ENCODE assay signal across 17 cellular contexts in genomic region chr6:28983838-28984237, GRCh38. TPM values are rescaled to one million over a fixed set of nuclear protein-coding genes. Genes with fewer than 3 reads are reported as not detected.
DNase-seq lines count a peak whose midpoint lies in the region; ATAC-seq and TF ChIP-seq lines count a peak whose summit lies in the region.
"Had no signal": no experiment of that assay in that cellular context is flagged by ENCODE, and none has a peak within 500 bp of the region (broad histone marks: within the 10 kb centered on the region; RNA-seq: fewer than 3 reads in every experiment).

No MANE protein-coding gene starts in this region.

- H3K9me3 ChIP-seq in PC-9 (ENCODE audit: insufficient read depth, low read depth), result no peaks in the 10 kb centered on the region
- no peaks in the 10 kb centered on the region for H3K9me3 ChIP-seq in smooth muscle cell (replicated peaks; ENCODE audit: low read depth)
- H3K9me3 ChIP-seq: body of pancreas, upper lobe of left lung had no signal

- peaks cover 51% of the 10 kb centered on the region for H3K27me3 Mint-ChIP-seq in activated T-cell treated with anti-CD3 and anti-CD28 coated beads, Interleukin-2, amount 50 U/mL, for 72 hours (ENCODE audit: low read depth)
- peaks cover 39% of the 10 kb centered on the region for H3K27me3 Mint-ChIP-seq in activated T-cell treated with anti-CD3 and anti-CD28 coated beads, Interleukin-2, amount 50 U/mL, for 4 hours (ENCODE audit: low read depth)

- peak overlapping the region; percentile 80 to 99 for H3K4me3 Mint-ChIP-seq in activated T-cell treated with anti-CD3 and anti-CD28 coated beads, Interleukin-2, amount 50 U/mL, for 72 hours
- no peak overlapping the region for H3K4me3 Mint-ChIP-seq in activated T-cell treated with anti-CD3 and anti-CD28 coated beads, Interleukin-2, amount 50 U/mL, for 4 hours
- H3K4me3 Mint-ChIP-seq: stimulated activated naive B cell treated with anti-CD40 and anti-IgM and Interleukin-4, amounts not matched to agents 10 μg/mL and 1 μg/mL and 100 μg/mL, for 72 hours had no signal

- H3K36me3 Mint-ChIP-seq in activated T-cell treated with anti-CD3 and anti-CD28 coated beads, Interleukin-2, amount 50 U/mL, for 72 hours (ENCODE audit: insufficient read depth in 2 of 2), result peaks cover 2 to 6% of the 10 kb centered on the region in 2 donors
- H3K36me3 Mint-ChIP-seq in activated T-cell treated with anti-CD3 and anti-CD28 coated beads, Interleukin-2, amount 50 U/mL, for 4 hours (ENCODE audit: insufficient read depth), result no peaks in the 10 kb centered on the region

- H3K79me2 ChIP-seq in PC-9 (ENCODE audit: low read depth) (no peaks in the 10 kb centered on the region), smooth muscle cell (ENCODE audit: low read depth) (no peaks in the 10 kb centered on the region)

- BruUV-seq in PC-9 (replicated peaks; lab: Mats Ljungman, UMichigan), result no TSS peak

- H2AFZ ChIP-seq in PC-9 (no peak overlapping the region), smooth muscle cell (ENCODE audit: low read depth) (no peak overlapping the region)

- TF ChIP-seq CTCF in PC-9 (conservative IDR thresholded peaks at IDR 0.05) (no peak), epithelial cell of esophagus (IDR thresholded peaks at IDR 0.05; ENCODE audit: insufficient read depth, low read depth, low read length, missing control alignments) (no peak), smooth muscle cell (IDR thresholded peaks at IDR 0.05; ENCODE audit: borderline replicate concordance, insufficient read depth, poor library complexity, severe bottlenecking) (no peak)

- ATAC-seq in activated T-cell treated with anti-CD3 and anti-CD28 coated beads, Interleukin-2, amount 50 U/mL, for 72 hours (replicated peaks in 1 of 2), result no peak
- ATAC-seq in activated T-cell treated with anti-CD3 and anti-CD28 coated beads, Interleukin-2, amount 50 U/mL, for 4 hours, result no peak
- ATAC-seq: body of pancreas; stimulated activated naive B cell treated with anti-CD40 and anti-IgM and Interleukin-4, amounts not matched to agents 10 μg/mL and 1 μg/mL and 100 μg/mL, for 72 hours had no signal

- CTCF ChIA-PET in PC-9 (lab: Charles Lee), result no interaction called here

- H3K4me1 ChIP-seq in PC-9 (replicated peaks; ENCODE audit: insufficient read depth), result peaks cover 36% of the 10 kb centered on the region
- peaks cover 7% of the 10 kb centered on the region for H3K4me1 ChIP-seq in smooth muscle cell (ENCODE audit: low read depth)

- in situ Hi-C loops in G401 (cut with HindIII; ENCODE audit: low sequenced_read_pairs), result no loop called here

- no peak overlapping the region for H3K9ac ChIP-seq in smooth muscle cell (ENCODE audit: low read depth)

- POLR2A ChIA-PET in PC-9 (lab: Charles Lee; ENCODE audit: unreplicated experiment), result interaction anchor here (0.6 to 0.8 kb wide), 4 partner anchors 33 to 1634 kb away, joined by 3 to 24 read pairs (median 6); no protein-coding TSS in a partner anchor

- H3K4me1 Mint-ChIP-seq in activated T-cell treated with anti-CD3 and anti-CD28 coated beads, Interleukin-2, amount 50 U/mL, for 72 hours (ENCODE audit: low read depth), result peaks cover 67% of the 10 kb centered on the region
- H3K4me1 Mint-ChIP-seq in activated T-cell treated with anti-CD3 and anti-CD28 coated beads, Interleukin-2, amount 50 U/mL, for 4 hours (ENCODE audit: low read depth), result peaks cover 42% of the 10 kb centered on the region

- H3K4me2 ChIP-seq in PC-9 (0 out of 2 replicates have a peak overlapping the region, but pooled peaks have one; percentile 72), smooth muscle cell (peak overlapping the region; percentile 82)

- H3K9me3 Mint-ChIP-seq in activated T-cell treated with anti-CD3 and anti-CD28 coated beads, Interleukin-2, amount 50 U/mL, for 72 hours, result no peaks in the 10 kb centered on the region
- no peaks in the 10 kb centered on the region for H3K9me3 Mint-ChIP-seq in activated T-cell treated with anti-CD3 and anti-CD28 coated beads, Interleukin-2, amount 50 U/mL, for 4 hours

- H3F3A ChIP-seq in PC-9 (ENCODE audit: insufficient read depth, low read depth) (peaks cover 44% of the 10 kb centered on the region), smooth muscle cell (ENCODE audit: low read depth) (peaks cover 17% of the 10 kb centered on the region)

- H4K20me1 ChIP-seq in PC-9 (ENCODE audit: insufficient read depth) (no peaks in the 10 kb centered on the region), smooth muscle cell (ENCODE audit: low read depth) (no peaks in the 10 kb centered on the region)

- H3K4me3 ChIP-seq in PC-9 (peak overlapping the region; percentile 19; the same call in 1 of the 2 replicates), epithelial cell of esophagus (ENCODE audit: low read length) (peak overlapping the region; percentile 47), smooth muscle cell (peak overlapping the region; percentile 58)
- H3K4me3 ChIP-seq: body of pancreas had no signal

- WGBS in smooth muscle cell (ENCODE audit: low lambda C conversion rate), result 87% methylated on average over 5 of the region's 5 CpGs

- no peak for DNase-seq in activated T-cell treated with anti-CD3 and anti-CD28 coated beads, Interleukin-2, amount 50 U/mL, for 72 hours
- no peak for DNase-seq in activated T-cell treated with anti-CD3 and anti-CD28 coated beads, Interleukin-2, amount 50 U/mL, for 4 hours
- DNase-seq in PC-9 (no peak), epithelial cell of esophagus (ENCODE audit: low read depth) (no peak), smooth muscle cell (lab: John Stamatoyannopoulos, UW; ENCODE audit: unreplicated experiment) (no peak), G401 (ENCODE audit: low spot score) (no peak), NCI-H510A (lab: John Stamatoyannopoulos, UW) (no peak), DMS53 treated with DMSO at 0.1 percent for 48 hours (lab: John Stamatoyannopoulos, UW; ENCODE audit: unreplicated experiment) (no peak)
- DNase-seq: activated B cell treated with CpG ODN at 0.5 μM for 24 hours; body of pancreas; dorsolateral prefrontal cortex; hippocampal formation; left colon; NCI-H1436; NCI-H524 treated with DMSO at 0.1 percent for 48 hours; stimulated activated naive B cell treated with anti-CD40 and anti-IgM and Interleukin-4, amounts not matched to agents 10 μg/mL and 1 μg/mL and 100 μg/mL, for 72 hours had no signal

- intact Hi-C loops in PC-9 (cut with micrococcal nuclease; ENCODE audit: unreplicated experiment), result loop anchor here (2.0 to 10.0 kb wide), 4 partner anchors 21 to 119 kb away; partner anchors contain the start of genes TRIM27 and ZNF311

- H3K27me3 ChIP-seq in PC-9 (ENCODE audit: insufficient read depth, low read depth) (no peaks in the 10 kb centered on the region), smooth muscle cell (ENCODE audit: low read depth) (no peaks in the 10 kb centered on the region)
- H3K27me3 ChIP-seq: body of pancreas, upper lobe of left lung had no signal

- H3K27ac Mint-ChIP-seq in activated T-cell treated with anti-CD3 and anti-CD28 coated beads, Interleukin-2, amount 50 U/mL, for 72 hours, result peak overlapping the region; percentile 92
- H3K27ac Mint-ChIP-seq: activated B cell treated with CpG ODN at 0.5 μM for 24 hours; stimulated activated naive B cell treated with anti-CD40 and anti-IgM and Interleukin-4, amounts not matched to agents 10 μg/mL and 1 μg/mL and 100 μg/mL, for 72 hours had no signal

- no peaks in the 10 kb centered on the region for H3K9me2 ChIP-seq in PC-9 (ENCODE audit: insufficient read depth)

- H3K27ac ChIP-seq in PC-9, result no peak overlapping the region
- H3K27ac ChIP-seq in smooth muscle cell (ENCODE audit: low read depth), result no peak overlapping the region

- H3K36me3 ChIP-seq in PC-9 (ENCODE audit: low read depth) (no peaks in the 10 kb centered on the region), smooth muscle cell (ENCODE audit: low read depth) (no peaks in the 10 kb centered on the region)
- H3K36me3 ChIP-seq: upper lobe of left lung had no signal

RNA-seq across cellular contexts. Expression of gene ZNF311, which starts 21.3 kb away (rescaled TPM):
- total RNA-seq in activated T-cell treated with anti-CD3 and anti-CD28 coated beads, Interleukin-2, amount 50 U/mL, for 72 hours, result 1 to 10 TPM; 1.6 to 2.1 TPM
- under 1 TPM; 0.48 to 0.53 (median 0.52) TPM for total RNA-seq in activated T-cell treated with anti-CD3 and anti-CD28 coated beads, Interleukin-2, amount 50 U/mL, for 4 hours
- total RNA-seq in PC-9 (2021) (2.1 TPM in 2 replicates), smooth muscle cell (0.58 and 2.6 TPM in 2 replicates)
- 0.17 and 1.0 TPM in 2 replicates for polyA plus RNA-seq in smooth muscle cell
- not detected in 2 replicates for total RNA-seq in G401 (2014; rRNA removed; shearing (Covaris generic))
- total RNA-seq: body of pancreas had no signal
